Comparison of ENCODE assay signal across 1 cellular context in genomic region chr2:63841254-63842022, GRCh38.
TF ChIP-seq lines count a peak whose summit lies in the region.

TSS of gene UGP2 (plus strand) at chr2:63841896. CDS start at chr2:63842186, 290 bp downstream.

TF ChIP-seq in K562, 482 proteins besides CTCF, POLR2A, EP300 and RAD21 (continued from another document and continues in another):
- no peak for TF ChIP-seq MCM5 (IDR thresholded peaks at IDR 0.05; ENCODE audit: low read depth)
- 0 out of 2 replicates have a peak, but pooled peaks have one; percentile 89 for TF ChIP-seq AFF4 (CRISPR knock-in tag; IDR thresholded peaks at IDR 0.05)
- TF ChIP-seq THAP7 (CRISPR knock-in tag; IDR thresholded peaks at IDR 0.05), result 0 out of 2 replicates have a peak, but pooled peaks have one; percentile 38
- TF ChIP-seq ZNF75A (CRISPR knock-in tag; IDR thresholded peaks at IDR 0.05), result no peak
- TF ChIP-seq RB1 (IDR thresholded peaks at IDR 0.05; ENCODE audit: low read depth), result peak; percentile 66
- no peak for TF ChIP-seq KDM2B (CRISPR knock-in tag; IDR thresholded peaks at IDR 0.05)
- TF ChIP-seq SMARCE1 (IDR thresholded peaks at IDR 0.05), result 0 out of 2 replicates have a peak, but pooled peaks have one; percentile 43
- 0 out of 2 replicates have a peak, but pooled peaks have one; percentile 41 for TF ChIP-seq ZBED1 (IDR thresholded peaks at IDR 0.05)
- TF ChIP-seq CREBBP (IDR thresholded peaks at IDR 0.05; ENCODE audit: low read depth, low read length), result no peak
- peak; percentile 87 for TF ChIP-seq PCBP1 (IDR thresholded peaks at IDR 0.05; ENCODE audit: low read depth, low read length, poor library complexity, severe bottlenecking)
- peak in 1 of 2 experiments; percentile 31; a peak in 1 of 4 replicates for TF ChIP-seq SRF (CRISPR knock-in tag; IDR thresholded peaks at IDR 0.05)
- no peak for TF ChIP-seq TCF7L2 (IDR thresholded peaks at IDR 0.05; ENCODE audit: low read depth, low read length)
- TF ChIP-seq SMARCA4 (IDR thresholded peaks at IDR 0.05), result peak; percentile 9; the same call in 1 of the 2 replicates
- TF ChIP-seq EGR1 (conservative IDR thresholded peaks at IDR 0.05), result peak; percentile 75
- TF ChIP-seq JUN (IDR thresholded peaks at IDR 0.05; ENCODE audit: borderline replicate concordance, low read depth, low read length), result no peak
- no peak for TF ChIP-seq JUN (CRISPR knock-in tag; IDR thresholded peaks at IDR 0.05; ENCODE audit: borderline replicate concordance)
- TF ChIP-seq ARID1B (IDR thresholded peaks at IDR 0.05), result no peak
- 0 out of 2 replicates have a peak, but pooled peaks have one; percentile 28 for TF ChIP-seq E2F3 (CRISPR knock-in tag; IDR thresholded peaks at IDR 0.05)
- peak; percentile 82 for TF ChIP-seq KDM5B (IDR thresholded peaks at IDR 0.05; ENCODE audit: insufficient replicate concordance, low read depth, low read length)
- peak; percentile 95 for TF ChIP-seq ZFX (CRISPR knock-in tag; IDR thresholded peaks at IDR 0.05)
- no peak for TF ChIP-seq ZNF398 (CRISPR knock-in tag; IDR thresholded peaks at IDR 0.05)
- TF ChIP-seq SRSF7 (optimal IDR thresholded peaks at IDR 0.05; ENCODE audit: low read depth, low read length), result no peak
- no peak for TF ChIP-seq CBX3 (IDR thresholded peaks at IDR 0.05; ENCODE audit: borderline replicate concordance in 1 of 2, low read length in 2 of 2)
- TF ChIP-seq PYGO2 (tag; IDR thresholded peaks at IDR 0.05), result no peak
- peak; percentile 0; the same call in 1 of the 2 replicates for TF ChIP-seq CXXC5 (CRISPR knock-in tag; IDR thresholded peaks at IDR 0.05)
- TF ChIP-seq CEBPB (tag; IDR thresholded peaks at IDR 0.05), result no peak
- peak; percentile 68; the same call in 1 of the 2 replicates for TF ChIP-seq PHB (CRISPR knock-in tag; IDR thresholded peaks at IDR 0.05)
- no peak for TF ChIP-seq SIN3B (IDR thresholded peaks at IDR 0.05; ENCODE audit: low read depth)
- peak; percentile 67 for TF ChIP-seq CREM (IDR thresholded peaks at IDR 0.05; ENCODE audit: low read depth)
- no peak for TF ChIP-seq NR2F6 (CRISPR knock-in tag; IDR thresholded peaks at IDR 0.05)
- no peak for TF ChIP-seq CBX5 (IDR thresholded peaks at IDR 0.05; ENCODE audit: borderline replicate concordance, low read depth)
- TF ChIP-seq CBFA2T3 (IDR thresholded peaks at IDR 0.05), result 0 out of 2 replicates have a peak, but pooled peaks have one; percentile 0
- TF ChIP-seq CBX1 (IDR thresholded peaks at IDR 0.05; ENCODE audit: low read depth), result peak; percentile 61; the same call in 1 of the 2 replicates
- TF ChIP-seq PTTG1 (tag; IDR thresholded peaks at IDR 0.05; ENCODE audit: low read depth), result no peak
- TF ChIP-seq CREB1 (IDR thresholded peaks at IDR 0.05), result no peak; the same call in 1 of the 2 replicates
- peak; percentile 48; the same call in 1 of the 2 replicates for TF ChIP-seq CREB1 (CRISPR knock-in tag; IDR thresholded peaks at IDR 0.05)
- TF ChIP-seq ZC3H4 (CRISPR knock-in tag; IDR thresholded peaks at IDR 0.05; ENCODE audit: borderline replicate concordance), result 0 out of 2 replicates have a peak, but pooled peaks have one; percentile 46
- no peak; the same call in 1 of the 2 replicates for TF ChIP-seq SP1 (CRISPR knock-in tag; IDR thresholded peaks at IDR 0.05)
- TF ChIP-seq BRF1 (IDR thresholded peaks at IDR 0.05; ENCODE audit: borderline replicate concordance, extremely low read depth, insufficient read length), result no peak
- no peak for TF ChIP-seq MYC (IDR thresholded peaks at IDR 0.05; ENCODE audit: low read depth, low read length)
- TF ChIP-seq MYC (CRISPR knock-in tag; IDR thresholded peaks at IDR 0.05; ENCODE audit: borderline replicate concordance, low read depth), result peak; percentile 40
- TF ChIP-seq ZNF12 (CRISPR knock-in tag; IDR thresholded peaks at IDR 0.05), result no peak
- TF ChIP-seq U2AF1 (optimal IDR thresholded peaks at IDR 0.05; ENCODE audit: low read depth, low read length), result peak; percentile 32
- TF ChIP-seq POLR2H (tag; IDR thresholded peaks at IDR 0.05; ENCODE audit: low read depth), result peak; percentile 3; the same call in 1 of the 2 replicates
- TF ChIP-seq POLR2G (IDR thresholded peaks at IDR 0.05; ENCODE audit: low read depth, low read length), result peak; percentile 82
- no peak for TF ChIP-seq TRIM25 (IDR thresholded peaks at IDR 0.05; ENCODE audit: borderline replicate concordance)
- peak; percentile 8; the same call in 1 of the 2 replicates for TF ChIP-seq ATF6 (CRISPR knock-in tag; IDR thresholded peaks at IDR 0.05)
- no peak for TF ChIP-seq SIX5 (IDR thresholded peaks at IDR 0.05; ENCODE audit: borderline replicate concordance in 1 of 2, insufficient read depth in 1 of 2, low read depth in 1 of 2, low read length in 2 of 2)
- 0 out of 2 replicates have a peak, but pooled peaks have one; percentile 6 for TF ChIP-seq MTA3 (IDR thresholded peaks at IDR 0.05; ENCODE audit: borderline replicate concordance)
- no peak for TF ChIP-seq FOXO4 (CRISPR knock-in tag; IDR thresholded peaks at IDR 0.05)
- TF ChIP-seq ESRRB (CRISPR knock-in tag; IDR thresholded peaks at IDR 0.05; ENCODE audit: borderline replicate concordance), result no peak
- TF ChIP-seq PHB2 (IDR thresholded peaks at IDR 0.05; ENCODE audit: low read depth), result no peak
- peak; percentile 89 for TF ChIP-seq RBFOX2 (IDR thresholded peaks at IDR 0.05; ENCODE audit: low read depth, low read length)
- TF ChIP-seq ZNF280A (IDR thresholded peaks at IDR 0.05; ENCODE audit: low read depth, partially characterized antibody), result no peak
- 0 out of 2 replicates have a peak, but pooled peaks have one; percentile 18 for TF ChIP-seq PML (IDR thresholded peaks at IDR 0.05; ENCODE audit: low read length)
